In genomic region chr19:1274852-1275259, GRCh38 we compare ENCODE assay signal across 1 cellular context.
TF ChIP-seq lines count a peak whose summit lies in the region.

No MANE protein-coding gene starts in this region.

TF ChIP-seq in A549, 52 proteins besides CTCF, POLR2A, EP300 and RAD21 (continued from another document):
- TF ChIP-seq FOSL2 (IDR thresholded peaks at IDR 0.05): no peak
- TF ChIP-seq FOSL2 (CRISPR knock-in tag; IDR thresholded peaks at IDR 0.05): no peak
- no peak for TF ChIP-seq KDM1A (IDR thresholded peaks at IDR 0.05; ENCODE audit: low read depth)
- TF ChIP-seq FOSB (CRISPR knock-in tag; IDR thresholded peaks at IDR 0.05): no peak
- TF ChIP-seq BCL3 (IDR thresholded peaks at IDR 0.05): no peak
- no peak for TF ChIP-seq CEBPB (IDR thresholded peaks at IDR 0.05)
- TF ChIP-seq PBX3 (IDR thresholded peaks at IDR 0.05): no peak
- no peak for TF ChIP-seq SMC3 (IDR thresholded peaks at IDR 0.05)
- TF ChIP-seq CHD4 (IDR thresholded peaks at IDR 0.05; ENCODE audit: borderline replicate concordance): no peak
